Comparison of ENCODE assay signal across 1 cellular context in the genomic region with DNA sequence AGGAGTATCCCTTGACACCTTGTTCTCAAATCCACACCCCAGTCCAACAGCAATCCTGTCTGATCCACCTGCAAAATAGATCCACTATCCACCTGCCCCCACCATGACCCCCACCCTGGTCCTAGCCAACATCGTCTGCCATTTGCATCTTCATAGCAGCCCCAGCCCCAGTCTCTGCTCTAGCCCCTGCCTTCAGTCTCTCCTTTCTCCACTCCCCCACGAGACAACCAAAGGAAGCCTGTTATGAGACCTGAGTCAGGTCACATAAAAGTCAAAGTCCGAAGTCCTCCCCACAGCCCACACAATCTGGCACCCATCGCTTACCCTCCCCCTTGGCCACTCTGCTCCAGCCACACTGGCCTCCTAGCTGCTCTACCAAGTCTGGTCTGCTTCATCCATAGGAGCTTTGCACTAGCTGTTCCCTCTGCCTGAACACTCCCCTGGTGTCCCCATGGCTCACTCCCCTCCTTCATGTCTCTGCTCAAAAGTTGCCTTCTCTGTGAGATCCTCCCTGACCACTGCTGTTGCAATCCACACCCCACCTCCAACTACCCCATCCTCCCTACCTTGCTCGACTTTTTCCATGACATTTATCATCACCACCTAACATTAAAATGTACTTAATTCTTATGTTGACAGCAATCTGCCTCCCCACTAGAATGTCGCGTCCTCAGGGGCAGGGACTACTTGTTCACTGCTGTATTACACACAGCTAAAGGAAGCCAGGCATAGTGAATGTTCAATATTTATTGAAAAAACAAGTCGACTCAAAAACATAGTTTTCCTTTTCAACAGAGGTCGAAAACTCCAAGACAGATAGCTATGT.
TF ChIP-seq lines count a peak whose summit lies in the region.

No MANE protein-coding gene starts in this region.

TF ChIP-seq in HEK293, 187 proteins besides CTCF, POLR2A, EP300 and RAD21 (continued from another document):
- TF ChIP-seq, protein P1, sequence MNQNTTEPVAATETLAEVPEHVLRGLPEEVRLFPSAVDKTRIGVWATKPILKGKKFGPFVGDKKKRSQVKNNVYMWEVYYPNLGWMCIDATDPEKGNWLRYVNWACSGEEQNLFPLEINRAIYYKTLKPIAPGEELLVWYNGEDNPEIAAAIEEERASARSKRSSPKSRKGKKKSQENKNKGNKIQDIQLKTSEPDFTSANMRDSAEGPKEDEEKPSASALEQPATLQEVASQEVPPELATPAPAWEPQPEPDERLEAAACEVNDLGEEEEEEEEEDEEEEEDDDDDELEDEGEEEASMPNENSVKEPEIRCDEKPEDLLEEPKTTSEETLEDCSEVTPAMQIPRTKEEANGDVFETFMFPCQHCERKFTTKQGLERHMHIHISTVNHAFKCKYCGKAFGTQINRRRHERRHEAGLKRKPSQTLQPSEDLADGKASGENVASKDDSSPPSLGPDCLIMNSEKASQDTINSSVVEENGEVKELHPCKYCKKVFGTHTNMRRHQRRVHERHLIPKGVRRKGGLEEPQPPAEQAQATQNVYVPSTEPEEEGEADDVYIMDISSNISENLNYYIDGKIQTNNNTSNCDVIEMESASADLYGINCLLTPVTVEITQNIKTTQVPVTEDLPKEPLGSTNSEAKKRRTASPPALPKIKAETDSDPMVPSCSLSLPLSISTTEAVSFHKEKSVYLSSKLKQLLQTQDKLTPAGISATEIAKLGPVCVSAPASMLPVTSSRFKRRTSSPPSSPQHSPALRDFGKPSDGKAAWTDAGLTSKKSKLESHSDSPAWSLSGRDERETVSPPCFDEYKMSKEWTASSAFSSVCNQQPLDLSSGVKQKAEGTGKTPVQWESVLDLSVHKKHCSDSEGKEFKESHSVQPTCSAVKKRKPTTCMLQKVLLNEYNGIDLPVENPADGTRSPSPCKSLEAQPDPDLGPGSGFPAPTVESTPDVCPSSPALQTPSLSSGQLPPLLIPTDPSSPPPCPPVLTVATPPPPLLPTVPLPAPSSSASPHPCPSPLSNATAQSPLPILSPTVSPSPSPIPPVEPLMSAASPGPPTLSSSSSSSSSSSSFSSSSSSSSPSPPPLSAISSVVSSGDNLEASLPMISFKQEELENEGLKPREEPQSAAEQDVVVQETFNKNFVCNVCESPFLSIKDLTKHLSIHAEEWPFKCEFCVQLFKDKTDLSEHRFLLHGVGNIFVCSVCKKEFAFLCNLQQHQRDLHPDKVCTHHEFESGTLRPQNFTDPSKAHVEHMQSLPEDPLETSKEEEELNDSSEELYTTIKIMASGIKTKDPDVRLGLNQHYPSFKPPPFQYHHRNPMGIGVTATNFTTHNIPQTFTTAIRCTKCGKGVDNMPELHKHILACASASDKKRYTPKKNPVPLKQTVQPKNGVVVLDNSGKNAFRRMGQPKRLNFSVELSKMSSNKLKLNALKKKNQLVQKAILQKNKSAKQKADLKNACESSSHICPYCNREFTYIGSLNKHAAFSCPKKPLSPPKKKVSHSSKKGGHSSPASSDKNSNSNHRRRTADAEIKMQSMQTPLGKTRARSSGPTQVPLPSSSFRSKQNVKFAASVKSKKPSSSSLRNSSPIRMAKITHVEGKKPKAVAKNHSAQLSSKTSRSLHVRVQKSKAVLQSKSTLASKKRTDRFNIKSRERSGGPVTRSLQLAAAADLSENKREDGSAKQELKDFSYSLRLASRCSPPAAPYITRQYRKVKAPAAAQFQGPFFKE (tag by site-specific recombination; IDR thresholded peaks at IDR 0.05; ENCODE audit: borderline replicate concordance) = peak; percentile 31; the same call in 1 of the 2 replicates
- peak; percentile 76; the same call in 1 of the 2 replicates for TF ChIP-seq ZNF148 (tag by site-specific recombination; IDR thresholded peaks at IDR 0.05; ENCODE audit: borderline replicate concordance)
- 0 out of 2 replicates have a peak, but pooled peaks have one; percentile 7 for TF ChIP-seq RBAK (tag by site-specific recombination; IDR thresholded peaks at IDR 0.05)
- TF ChIP-seq ZNF747 (tag by site-specific recombination; IDR thresholded peaks at IDR 0.05) = no peak
- TF ChIP-seq ZBTB20 (tag by site-specific recombination; IDR thresholded peaks at IDR 0.05) = 0 out of 2 replicates have a peak, but pooled peaks have one; percentile 92
- TF ChIP-seq ZNF335 (tag by site-specific recombination; conservative IDR thresholded peaks at IDR 0.05) = peak; percentile 89
- TF ChIP-seq ZNF341 (tag by site-specific recombination; IDR thresholded peaks at IDR 0.05; ENCODE audit: low read depth) = peak; percentile 98
- peak; percentile 65 for TF ChIP-seq ZFHX2 (tag by site-specific recombination; conservative IDR thresholded peaks at IDR 0.05)
- TF ChIP-seq EGR2 (tag by site-specific recombination; IDR thresholded peaks at IDR 0.05; ENCODE audit: low read depth) = peak; percentile 62
- TF ChIP-seq ZNF600 (tag by site-specific recombination; IDR thresholded peaks at IDR 0.05) = peak; percentile 76; the same call in 1 of the 2 replicates
- peak; percentile 62 for TF ChIP-seq PATZ1 (tag by site-specific recombination; IDR thresholded peaks at IDR 0.05)
- peak; percentile 25; the same call in 1 of the 2 replicates for TF ChIP-seq ZNF645 (tag by site-specific recombination; IDR thresholded peaks at IDR 0.05)
- TF ChIP-seq ZNF169 (tag by site-specific recombination; IDR thresholded peaks at IDR 0.05) = peak; percentile 45
- peak; percentile 45; the same call in 1 of the 2 replicates for TF ChIP-seq ZBTB7A (tag by site-specific recombination; IDR thresholded peaks at IDR 0.05; ENCODE audit: low read depth)
- TF ChIP-seq ZXDB (tag by site-specific recombination; IDR thresholded peaks at IDR 0.05) = no peak
- 0 out of 2 replicates have a peak, but pooled peaks have one; percentile 39 for TF ChIP-seq ZNF837 (tag by site-specific recombination; IDR thresholded peaks at IDR 0.05)
- TF ChIP-seq GLIS2 (tag by site-specific recombination; IDR thresholded peaks at IDR 0.05) = peak; percentile 64
- no peak; the same call in 1 of the 2 replicates for TF ChIP-seq ZNF488 (tag by site-specific recombination; IDR thresholded peaks at IDR 0.05)
- TF ChIP-seq ZNF140 (tag by site-specific recombination; IDR thresholded peaks at IDR 0.05) = 0 out of 2 replicates have a peak, but pooled peaks have one; percentile 1
- no peak for TF ChIP-seq MEIS1 (CRISPR knock-in tag; IDR thresholded peaks at IDR 0.05; ENCODE audit: borderline replicate concordance)
- 0 out of 2 replicates have a peak, but pooled peaks have one; percentile 38 for TF ChIP-seq ZNF155 (tag by site-specific recombination; IDR thresholded peaks at IDR 0.05)
- TF ChIP-seq ZNF704 (tag by site-specific recombination; IDR thresholded peaks at IDR 0.05) = no peak
- no peak for TF ChIP-seq ZNF596 (tag by site-specific recombination; IDR thresholded peaks at IDR 0.05)
- TF ChIP-seq ZNF792 (tag by site-specific recombination; IDR thresholded peaks at IDR 0.05) = 0 out of 2 replicates have a peak, but pooled peaks have one; percentile 0
- TF ChIP-seq PRDM1 (tag by site-specific recombination; IDR thresholded peaks at IDR 0.05) = peak; percentile 9; the same call in 1 of the 2 replicates
- peak; percentile 30; the same call in 1 of the 2 replicates for TF ChIP-seq ZNF785 (tag by site-specific recombination; IDR thresholded peaks at IDR 0.05)
